ENCODE assay signal across 12 cellular contexts in the genomic region with DNA sequence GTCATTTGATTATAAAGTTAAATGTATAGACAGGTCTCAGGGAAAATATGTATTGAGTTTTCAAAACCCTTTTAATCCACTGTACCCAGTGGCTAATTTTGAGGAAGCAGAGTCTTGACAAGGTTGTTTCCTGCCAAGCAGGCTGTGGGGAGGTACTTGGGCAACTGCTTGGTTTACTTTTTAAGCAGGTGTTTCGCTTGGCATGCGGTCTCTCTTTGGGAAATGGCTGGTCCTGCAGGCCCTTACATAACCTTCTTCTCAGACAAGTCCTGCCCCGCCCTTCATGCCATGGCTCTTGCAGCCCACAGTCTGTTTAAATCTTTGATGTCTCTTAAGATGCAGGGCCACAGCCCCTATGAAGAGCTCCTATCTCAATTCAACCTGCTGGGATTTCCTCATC. TPM values are rescaled to one million over a fixed set of nuclear protein-coding genes. Genes with fewer than 3 reads are reported as not detected.
DNase-seq lines count a peak whose midpoint lies in the region; ATAC-seq and TF ChIP-seq lines count a peak whose summit lies in the region.
"Had no signal": no experiment of that assay in that cellular context is flagged by ENCODE, and none has a peak within 500 bp of the region (broad histone marks: within the 10 kb centered on the region; RNA-seq: fewer than 3 reads in every experiment).

No MANE protein-coding gene starts in this region.

- peak overlapping the region; percentile 39 to 73 (median 44) for H3K27ac ChIP-seq in stomach
- no peak overlapping the region for H3K27ac ChIP-seq in psoas muscle
- H3K27ac ChIP-seq: 22Rv1, sigmoid colon, SJSA1 had no signal

- TF ChIP-seq CTCF in Loucy (conservative IDR thresholded peaks at IDR 0.05; ENCODE audit: low read length) (no peak), stomach (IDR thresholded peaks at IDR 0.05) (no peak), psoas muscle (IDR thresholded peaks at IDR 0.05) (no peak)

- no peaks in the 10 kb centered on the region for H3F3A ChIP-seq in Loucy (ENCODE audit: low read depth)

- H3K9me3 ChIP-seq in Loucy (ENCODE audit: insufficient read depth, low read depth, low read length): no peaks in the 10 kb centered on the region
- no peaks in the 10 kb centered on the region for H3K9me3 ChIP-seq in stomach
- no peaks in the 10 kb centered on the region for H3K9me3 ChIP-seq in psoas muscle
- H3K9me3 ChIP-seq: sigmoid colon, SJSA1 had no signal

- TF ChIP-seq EP300 in stomach (IDR thresholded peaks at IDR 0.05): no peak

- H3K36me3 ChIP-seq in Loucy (ENCODE audit: insufficient read depth, low read length): no peaks in the 10 kb centered on the region
- no peaks in the 10 kb centered on the region for H3K36me3 ChIP-seq in stomach
- H3K36me3 ChIP-seq in psoas muscle (ENCODE audit: insufficient read depth in 1 of 2, low read depth in 1 of 2): no peaks in the 10 kb centered on the region
- H3K36me3 ChIP-seq: sigmoid colon, SJSA1 had no signal

- 33 to 50% (median 44%) methylated on average over 3 of the region's 3 CpGs for WGBS in stomach, 5 donors
- WGBS in psoas muscle, 3 donors: 84 to 89% (median 86%) methylated on average over 3 of the region's 3 CpGs

- H3K4me2 ChIP-seq in Loucy (ENCODE audit: low read depth, low read length, poor library complexity, severe bottlenecking): no peak overlapping the region

- H2AFZ ChIP-seq in Loucy (ENCODE audit: low read length): peak overlapping the region; percentile 47

- intact Hi-C loops in stomach (cut with DNase I; ENCODE audit: low total_unique reads) (no loop called here), psoas muscle (cut with DNase I) (no loop called here)

- H3K79me2 ChIP-seq in Loucy (ENCODE audit: insufficient read depth, low read length): no peaks in the 10 kb centered on the region

- peaks cover 30% of the 10 kb centered on the region for H3K4me1 ChIP-seq in Loucy (ENCODE audit: insufficient read depth, low read length, poor library complexity, severe bottlenecking)
- peaks cover 11 to 42% (median 22%) of the 10 kb centered on the region in 4 donors for H3K4me1 ChIP-seq in stomach
- H3K4me1 ChIP-seq in psoas muscle: no peaks in the 10 kb centered on the region
- H3K4me1 ChIP-seq: sigmoid colon, SJSA1 had no signal

- no peak for TF ChIP-seq POLR2A in stomach (IDR thresholded peaks at IDR 0.05)

- H3K4me3 ChIP-seq in Loucy (ENCODE audit: low read length, poor library complexity, severe bottlenecking) (no peak overlapping the region), stomach (no peak overlapping the region), psoas muscle (no peak overlapping the region)
- H3K4me3 ChIP-seq: sigmoid colon, SJSA1 had no signal

- H3K9me2 ChIP-seq in Loucy (replicated peaks; ENCODE audit: low read depth, low read length): no peaks in the 10 kb centered on the region

- no peak overlapping the region for H3K9ac ChIP-seq in Loucy (ENCODE audit: low read depth, low read length, poor library complexity, severe bottlenecking)

- ATAC-seq in psoas muscle: no peak

- H3K27me3 ChIP-seq in Loucy (ENCODE audit: insufficient read depth, low read length, poor library complexity, severe bottlenecking) (no peaks in the 10 kb centered on the region), stomach (no peaks in the 10 kb centered on the region), psoas muscle (ENCODE audit: insufficient read depth in 3 of 3, low read length in 2 of 3) (no peaks in the 10 kb centered on the region)
- H3K27me3 ChIP-seq: sigmoid colon, SJSA1 had no signal

- H4K20me1 ChIP-seq in Loucy (ENCODE audit: insufficient read depth, low read length, poor library complexity, severe bottlenecking): no peaks in the 10 kb centered on the region

- DNase-seq in DMS53 (lab: John Stamatoyannopoulos, UW) (peak; percentile 39), DMS53 treated with DMSO at 0.1 percent for 48 hours (lab: John Stamatoyannopoulos, UW; ENCODE audit: unreplicated experiment) (no peak), kidney tubule cell (ENCODE audit: low spot score) (peak; percentile 36), stomach (peak; percentile 87), NCI-H1694 treated with DMSO at 0.1 percent for 48 hours (lab: John Stamatoyannopoulos, UW) (no peak), psoas muscle (no peak)
- DNase-seq in stimulated activated CD8-positive, alpha-beta memory T cell treated with anti-CD3 and anti-CD28 coated beads, Interleukin-4, amount 100 ng/mL, for 48 hours: no peak
- DNase-seq: C1 segment of cervical spinal cord, sigmoid colon had no signal

RNA-seq across cellular contexts. Expression of gene ABCD3, which starts 36.0 kb away (rescaled TPM):
- 100 to 1,000 TPM in 1 of 5 donors, 10 to 100 TPM in 3, 1 to 10 TPM in 1; 8.8 to 124 (median 34.8) TPM for total RNA-seq in stomach
- polyA plus RNA-seq in stomach: 10 to 100 TPM; 15.9 to 20.0 (median 16.9) TPM
- total RNA-seq in psoas muscle: 10 to 100 TPM; 34.4 to 48.5 (median 40.1) TPM
- 10 to 100 TPM; 15.8 to 46.7 (median 18.7) TPM for polyA plus RNA-seq in psoas muscle

Comparison
In these comparisons a context has a peak if more than half of its experiments do, and no peak if none do; other contexts are left out.
1. DNase-seq: peak in DMS53 (single experiment), kidney tubule cell (single experiment) and stomach (single experiment); none in DMS53 treated with DMSO at 0.1 percent for 48 hours (single experiment), NCI-H1694 treated with DMSO at 0.1 percent for 48 hours (single experiment), stimulated activated CD8-positive, alpha-beta memory T cell treated with anti-CD3 and anti-CD28 coated beads, Interleukin-4, amount 100 ng/mL, for 48 hours (single experiment) and psoas muscle (0 of 2).